In the genomic region with DNA sequence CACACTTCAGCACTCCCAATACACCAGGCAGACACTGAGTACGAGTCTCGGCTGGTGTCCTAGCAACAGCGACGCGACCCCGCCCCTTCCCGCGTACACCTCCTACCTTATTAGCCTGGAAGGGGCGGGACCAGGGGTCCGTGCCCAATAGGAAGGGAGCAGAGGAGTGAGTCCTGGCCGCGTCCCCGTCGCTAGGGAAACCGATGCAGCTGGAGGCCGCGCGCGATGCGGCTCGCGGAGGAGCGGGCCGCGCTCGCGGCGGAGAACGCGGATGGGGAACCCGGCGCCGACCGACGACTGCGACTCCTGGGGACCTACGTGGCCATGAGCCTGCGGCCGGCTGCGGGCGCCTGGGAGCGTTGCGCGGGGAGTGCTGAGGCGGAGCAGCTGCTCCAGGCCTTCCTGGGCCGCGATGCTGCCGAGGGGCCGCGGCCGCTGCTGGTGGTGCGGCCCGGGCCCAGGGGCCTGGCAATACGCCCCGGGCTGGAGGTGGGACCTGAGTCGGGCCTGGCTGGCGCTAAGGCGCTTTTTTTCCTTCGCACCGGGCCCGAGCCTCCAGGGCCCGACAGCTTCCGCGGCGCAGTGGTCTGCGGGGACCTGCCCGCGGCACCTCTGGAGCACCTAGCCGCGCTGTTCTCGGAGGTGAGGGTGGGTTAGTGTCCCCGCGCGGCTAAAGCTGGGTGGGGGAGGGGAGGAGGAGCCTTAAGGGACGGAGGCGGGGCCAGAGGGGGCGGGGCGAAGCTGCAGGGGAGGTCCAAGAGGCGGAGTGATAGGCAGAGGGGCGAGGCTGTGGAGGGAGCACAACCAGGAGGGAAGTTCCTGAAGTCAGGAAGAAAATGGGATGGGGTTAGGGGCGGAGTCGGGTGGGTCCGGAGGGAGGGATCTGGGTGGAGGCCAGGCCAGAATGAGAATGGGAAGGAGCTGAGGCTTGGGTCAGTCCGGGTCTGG, we compare ENCODE assay signal across 8 cellular contexts. TPM values are rescaled to one million over a fixed set of nuclear protein-coding genes. Genes with fewer than 3 reads are reported as not detected.
A peak's percentile ranks its signal among the peaks of the same experiment; 100 is the strongest.
DNase-seq lines count a peak whose midpoint lies in the region; ATAC-seq and TF ChIP-seq lines count a peak whose summit lies in the region.

A gene with protein sequence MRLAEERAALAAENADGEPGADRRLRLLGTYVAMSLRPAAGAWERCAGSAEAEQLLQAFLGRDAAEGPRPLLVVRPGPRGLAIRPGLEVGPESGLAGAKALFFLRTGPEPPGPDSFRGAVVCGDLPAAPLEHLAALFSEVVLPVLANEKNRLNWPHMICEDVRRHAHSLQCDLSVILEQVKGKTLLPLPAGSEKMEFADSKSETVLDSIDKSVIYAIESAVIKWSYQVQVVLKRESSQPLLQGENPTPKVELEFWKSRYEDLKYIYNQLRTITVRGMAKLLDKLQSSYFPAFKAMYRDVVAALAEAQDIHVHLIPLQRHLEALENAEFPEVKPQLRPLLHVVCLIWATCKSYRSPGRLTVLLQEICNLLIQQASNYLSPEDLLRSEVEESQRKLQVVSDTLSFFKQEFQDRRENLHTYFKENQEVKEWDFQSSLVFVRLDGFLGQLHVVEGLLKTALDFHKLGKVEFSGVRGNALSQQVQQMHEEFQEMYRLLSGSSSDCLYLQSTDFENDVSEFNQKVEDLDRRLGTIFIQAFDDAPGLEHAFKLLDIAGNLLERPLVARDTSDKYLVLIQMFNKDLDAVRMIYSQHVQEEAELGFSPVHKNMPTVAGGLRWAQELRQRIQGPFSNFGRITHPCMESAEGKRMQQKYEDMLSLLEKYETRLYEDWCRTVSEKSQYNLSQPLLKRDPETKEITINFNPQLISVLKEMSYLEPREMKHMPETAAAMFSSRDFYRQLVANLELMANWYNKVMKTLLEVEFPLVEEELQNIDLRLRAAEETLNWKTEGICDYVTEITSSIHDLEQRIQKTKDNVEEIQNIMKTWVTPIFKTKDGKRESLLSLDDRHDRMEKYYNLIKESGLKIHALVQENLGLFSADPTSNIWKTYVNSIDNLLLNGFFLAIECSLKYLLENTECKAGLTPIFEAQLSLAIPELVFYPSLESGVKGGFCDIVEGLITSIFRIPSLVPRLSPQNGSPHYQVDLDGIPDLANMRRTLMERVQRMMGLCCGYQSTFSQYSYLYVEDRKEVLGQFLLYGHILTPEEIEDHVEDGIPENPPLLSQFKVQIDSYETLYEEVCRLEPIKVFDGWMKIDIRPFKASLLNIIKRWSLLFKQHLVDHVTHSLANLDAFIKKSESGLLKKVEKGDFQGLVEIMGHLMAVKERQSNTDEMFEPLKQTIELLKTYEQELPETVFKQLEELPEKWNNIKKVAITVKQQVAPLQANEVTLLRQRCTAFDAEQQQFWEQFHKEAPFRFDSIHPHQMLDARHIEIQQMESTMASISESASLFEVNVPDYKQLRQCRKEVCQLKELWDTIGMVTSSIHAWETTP (N-terminal part only) (plus strand): TSS at position 197 of the 948 bp plus-strand sequence. CDS start 29 bp downstream, at position 226.

- peak within 1 kb of the TSS; percentile 76 for H2AFZ ChIP-seq in hepatocyte

- H3K4me3 ChIP-seq in hepatocyte = peak within 1 kb of the TSS; percentile 79

- H3K27me3 ChIP-seq in hepatocyte = peaks cover 3% of the 10 kb centered on the region

- H3K9me3 ChIP-seq in hepatocyte (ENCODE audit: low read depth) = no peaks in the 10 kb centered on the region

- H3K9me2 ChIP-seq in hepatocyte (replicated peaks; ENCODE audit: insufficient read depth) = no peaks in the 10 kb centered on the region

- 1% methylated on average over 73 of the region's 84 CpGs for WGBS in hepatocyte (ENCODE audit: low lambda C conversion rate, missing lambda C conversion rate)

- H3K79me2 ChIP-seq in hepatocyte = no peaks in the 10 kb centered on the region

- H3K36me3 ChIP-seq in hepatocyte (replicated peaks; ENCODE audit: insufficient read depth, low read depth) = no peaks in the 10 kb centered on the region

- H3K4me1 ChIP-seq in hepatocyte (ENCODE audit: insufficient read depth) = no peaks in the 10 kb centered on the region

- peak within 1 kb of the TSS; percentile 74 for H3K27ac ChIP-seq in hepatocyte

- no peak for TF ChIP-seq CTCF in hepatocyte (IDR thresholded peaks at IDR 0.05; ENCODE audit: poor library complexity)

- peak within 1 kb of the TSS; percentile 95 for H3K4me2 ChIP-seq in hepatocyte

- ATAC-seq in HG02852 (IDR thresholded peaks at IDR 0.05; ENCODE audit: unreplicated experiment) (no peak), HG03108 (IDR thresholded peaks at IDR 0.05; ENCODE audit: unreplicated experiment) (no peak), GM19397 (IDR thresholded peaks at IDR 0.05; ENCODE audit: unreplicated experiment) (no peak)

- DNase-seq in AG08396 (ENCODE audit: low spot score) (peak; percentile 33), M059J (ENCODE audit: low read depth) (peak; percentile 35), amniotic epithelial cell (ENCODE audit: low read depth) (peak; percentile 2), hepatocyte (ENCODE audit: low spot score) (peak; percentile 98), pons (ENCODE audit: low spot score) (peak; percentile 92)

- no peaks in the 10 kb centered on the region for H4K20me1 ChIP-seq in hepatocyte (ENCODE audit: insufficient read depth, poor library complexity, severe bottlenecking)

RNA-seq across cellular contexts. Expression of the gene that starts here (rescaled TPM):
- total RNA-seq in M059J (2014; rRNA removed; shearing (Covaris generic)) = not detected in 2 replicates
- total RNA-seq in hepatocyte = 1.2 and 3.8 TPM in 2 replicates
- 1.6 and 2.7 TPM in 2 replicates for polyA plus RNA-seq in hepatocyte

Comparison
In these comparisons a context has a peak if more than half of its experiments do, and no peak if none do; other contexts are left out.
1. Peak in DNase-seq in M059J; RNA of the gene not detected or under 1 TPM.
2. DNase-seq: peak in every context shown above with its lines; median percentile 98 in hepatocyte; 92 in pons; 35 in M059J; 33 in AG08396; 2 in amniotic epithelial cell.